ENCODE assay signal across 22 cellular contexts in the genomic region with DNA sequence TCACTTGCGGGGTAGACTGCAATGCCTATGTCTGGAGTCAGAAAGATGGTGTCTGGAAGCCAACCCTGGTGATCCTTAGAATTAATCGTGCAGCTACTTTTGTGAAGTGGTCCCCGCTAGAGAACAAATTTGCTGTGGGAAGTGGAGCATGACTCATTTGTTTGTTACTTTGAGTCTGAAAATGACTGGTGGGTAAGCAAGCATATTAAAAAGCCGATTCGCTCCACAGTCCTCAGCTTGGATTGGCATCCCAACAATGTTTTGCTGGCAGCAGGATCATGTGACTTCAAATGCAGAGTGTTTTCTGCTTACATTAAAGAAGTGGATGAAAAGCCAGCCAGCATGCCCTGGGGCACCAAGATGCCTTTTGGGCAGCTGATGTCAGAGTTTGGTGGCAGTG. TPM values are rescaled to one million over a fixed set of nuclear protein-coding genes. Genes with fewer than 3 reads are reported as not detected.
DNase-seq lines count a peak whose midpoint lies in the region; ATAC-seq and TF ChIP-seq lines count a peak whose summit lies in the region.
"Had no signal": no experiment of that assay in that cellular context is flagged by ENCODE, and none has a peak within 500 bp of the region (broad histone marks: within the 10 kb centered on the region; RNA-seq: fewer than 3 reads in every experiment).

No MANE protein-coding gene starts in this region.

- H3K9me3 ChIP-seq in thyroid gland (no peaks in the 10 kb centered on the region), testis (no peaks in the 10 kb centered on the region)
- H3K9me3 ChIP-seq: BLaER1 had no signal

- no peak overlapping the region for H2BK5ac ChIP-seq in mesendoderm (ENCODE audit: low read length)

- no peak overlapping the region for H2BK15ac ChIP-seq in mesendoderm (replicated peaks; ENCODE audit: low read depth)

- H3K27ac ChIP-seq in mesendoderm (ENCODE audit: low read depth, low read length), result no peak overlapping the region
- no peak overlapping the region for H3K27ac ChIP-seq in thyroid gland
- no peak overlapping the region for H3K27ac ChIP-seq in testis
- H3K27ac ChIP-seq: BLaER1 had no signal

- ATAC-seq in natural killer cell, result no peak

- H3K36me3 Mint-ChIP-seq in natural killer cell, result no peaks in the 10 kb centered on the region
- H3K36me3 Mint-ChIP-seq: CD4-positive, CD25-positive, alpha-beta regulatory T cell had no signal

- H3K79me1 ChIP-seq in mesendoderm (ENCODE audit: low read length), result no peaks in the 10 kb centered on the region

- no peak overlapping the region for H2BK120ac ChIP-seq in mesendoderm (ENCODE audit: low read depth, low read length)

- H3K9me3 Mint-ChIP-seq in natural killer cell, result no peaks in the 10 kb centered on the region

- H4K8ac ChIP-seq in mesendoderm (ENCODE audit: low read depth, low read length), result no peak overlapping the region

- no peaks in the 10 kb centered on the region for H3K4me1 ChIP-seq in mesendoderm (ENCODE audit: control insufficient read depth, low read depth, low read length)
- H3K4me1 ChIP-seq in thyroid gland, result no peaks in the 10 kb centered on the region
- no peaks in the 10 kb centered on the region for H3K4me1 ChIP-seq in testis

- peak; percentile 62 for DNase-seq in ELF-1 (ENCODE audit: low read depth, low spot score)
- DNase-seq in T1000 (lab: John Stamatoyannopoulos, UW), result peak; percentile 12
- peak; percentile 30 for DNase-seq in mesendoderm
- DNase-seq in thyroid gland, result peak; percentile 16 to 17
- DNase-seq in testis, result no peak
- no peak for DNase-seq in natural killer cell
- no peak for DNase-seq in activated effector memory CD4-positive, alpha-beta T cell treated with Interleukin-2 at 50 U/mL for 16 hours
- DNase-seq: CD4-positive, CD25-positive, alpha-beta regulatory T cell; H9; KBM-7; MG63; NCI-H1694; NCI-H2029 treated with DMSO at 0.1 percent for 48 hours; NCI-H446 treated with DMSO at 0.1 percent for 48 hours; NCI-H526; NCI-H82; SHP77 treated with DMSO at 0.1 percent for 48 hours had no signal

- H3K23ac ChIP-seq in mesendoderm (ENCODE audit: low read length), result no peak overlapping the region

- TF ChIP-seq CTCF in thyroid gland (IDR thresholded peaks at IDR 0.05) (no peak), testis (IDR thresholded peaks at IDR 0.05) (no peak), natural killer cell (IDR thresholded peaks at IDR 0.05) (no peak)

- H3K4ac ChIP-seq in mesendoderm (ENCODE audit: low read depth, low read length), result no peak overlapping the region

- H3K56ac ChIP-seq in mesendoderm (ENCODE audit: low read length), result no peak overlapping the region

- no peak overlapping the region for H3K4me3 ChIP-seq in mesendoderm (ENCODE audit: low read length)
- H3K4me3 ChIP-seq in thyroid gland (replicated peaks in 1 of 3), result no peak overlapping the region
- no peak overlapping the region for H3K4me3 ChIP-seq in testis
- H3K4me3 ChIP-seq: BLaER1, MG63 had no signal

- no peak overlapping the region for H3K27ac Mint-ChIP-seq in natural killer cell
- H3K27ac Mint-ChIP-seq: CD4-positive, CD25-positive, alpha-beta regulatory T cell had no signal

- H3K27me3 Mint-ChIP-seq in natural killer cell (ENCODE audit: low read depth in 2 of 2), result peaks cover 2 to 16% of the 10 kb centered on the region in 2 donors
- H3K27me3 Mint-ChIP-seq: CD4-positive, CD25-positive, alpha-beta regulatory T cell had no signal

- H3K9ac ChIP-seq in mesendoderm (ENCODE audit: low read length), result no peak overlapping the region
- H3K9ac ChIP-seq: BLaER1 had no signal

- H3K4me1 Mint-ChIP-seq in natural killer cell, result no peaks in the 10 kb centered on the region

- H3K27me3 ChIP-seq in mesendoderm (ENCODE audit: insufficient read depth, low read length, poor library complexity) (no peaks in the 10 kb centered on the region), thyroid gland (no peaks in the 10 kb centered on the region), testis (no peaks in the 10 kb centered on the region)
- H3K27me3 ChIP-seq: BLaER1, MG63 had no signal

- no peak overlapping the region for H2AK5ac ChIP-seq in mesendoderm (ENCODE audit: low read length)

- no CpG with 5 or more reads among the region's 5 CpGs for WGBS in mesendoderm (ENCODE audit: extremely low coverage, insufficient coverage, low lambda C conversion rate)
- WGBS in thyroid gland, 2 donors, result 42 to 70% methylated on average over 5 of the region's 5 CpGs
- WGBS in testis, 2 donors, result 83 to 93% methylated on average over 5 of the region's 5 CpGs

- H3K4me2 ChIP-seq in mesendoderm (ENCODE audit: low read length), result no peak overlapping the region
- H3K4me2 ChIP-seq: BLaER1 had no signal

- TF ChIP-seq POLR2A in thyroid gland (IDR thresholded peaks at IDR 0.05), result no peak
- no peak for TF ChIP-seq POLR2A in testis (IDR thresholded peaks at IDR 0.05)

- no peak overlapping the region for H4K5ac ChIP-seq in mesendoderm (ENCODE audit: low read length)

- H3K79me2 ChIP-seq in mesendoderm (ENCODE audit: control insufficient read depth, insufficient read depth, low read length), result no peaks in the 10 kb centered on the region

- intact Hi-C loops in thyroid gland (cut with DNase I), result no loop called here
- intact Hi-C loops in testis (cut with DNase I; ENCODE audit: low total_unique reads), result no loop called here
- intact Hi-C loops in natural killer cell (cut with micrococcal nuclease), result no loop called here

- H3K36me3 ChIP-seq in mesendoderm (ENCODE audit: control insufficient read depth, insufficient read depth, low read length) (no peaks in the 10 kb centered on the region), thyroid gland (no peaks in the 10 kb centered on the region), testis (ENCODE audit: low read depth, missing control alignments) (no peaks in the 10 kb centered on the region)
- H3K36me3 ChIP-seq: BLaER1, MG63 had no signal

- no peak overlapping the region for H3K4me3 Mint-ChIP-seq in natural killer cell
- H3K4me3 Mint-ChIP-seq: CD4-positive, CD25-positive, alpha-beta regulatory T cell; H9 had no signal

- no peak overlapping the region for H3K18ac ChIP-seq in mesendoderm (ENCODE audit: low read length)

RNA-seq across cellular contexts. Expression of gene ERVV-1, which starts 9.5 kb away (rescaled TPM):
- not detected for polyA plus RNA-seq in mesendoderm (2013, experiment 1 of 2)
- polyA plus RNA-seq in mesendoderm (2013, experiment 2 of 2), result not detected
- total RNA-seq in thyroid gland (not detected), testis (under 1 TPM in 1 of 2 donors, not detected in 1; 0.12 TPM), natural killer cell (not detected)
- not detected for polyA plus RNA-seq in testis (ENCODE audit: insufficient read depth, low read depth, low replicate concordance)
- total RNA-seq: CD4-positive, CD25-positive, alpha-beta regulatory T cell; Daoy; H9; HT1080; LHCN-M2 had no signal
- polyA plus RNA-seq: AG04450; CD4-positive, CD25-positive, alpha-beta regulatory T cell had no signal

RNA-seq across cellular contexts. Expression of gene ERVV-2, which starts 40.3 kb away (rescaled TPM):
- 0.01 TPM for polyA plus RNA-seq in mesendoderm (2013, experiment 1 of 2)
- polyA plus RNA-seq in mesendoderm (2013, experiment 2 of 2), result not detected
- total RNA-seq in thyroid gland, result under 1 TPM in 1 of 4 donors, not detected in 3; 0.40 TPM
- total RNA-seq in testis, result not detected
- polyA plus RNA-seq in testis (ENCODE audit: insufficient read depth, low read depth, low replicate concordance), result 0.12 TPM
- not detected for total RNA-seq in natural killer cell
- total RNA-seq: CD4-positive, CD25-positive, alpha-beta regulatory T cell; Daoy; H9; HT1080; LHCN-M2 had no signal
- polyA plus RNA-seq: AG04450; CD4-positive, CD25-positive, alpha-beta regulatory T cell had no signal

RNA-seq across cellular contexts. Expression of gene ZNF816, which starts 41.6 kb away (rescaled TPM):
- 7.2 TPM for polyA plus RNA-seq in mesendoderm (2013, experiment 1 of 2)
- polyA plus RNA-seq in mesendoderm (2013, experiment 2 of 2), result 8.0 TPM
- total RNA-seq in thyroid gland (10 to 100 TPM in 2 of 4 donors, 1 to 10 TPM in 2; 6.3 to 17.5 (median 12.2) TPM), testis (10 to 100 TPM in 1 of 2 donors, 1 to 10 TPM in 1; 6.9 to 14.9 TPM), natural killer cell (10 to 100 TPM in 1 of 3 donors, 1 to 10 TPM in 2; 4.1 to 11.3 (median 7.7) TPM)
- 3.1 TPM for polyA plus RNA-seq in testis (ENCODE audit: insufficient read depth, low read depth, low replicate concordance)
- total RNA-seq: HT1080 had no signal

Comparison
In these comparisons a context has a peak if more than half of its experiments do, and no peak if none do; other contexts are left out.
1. DNase-seq: peak in ELF-1 (single experiment), T1000 (single experiment), mesendoderm (single experiment) and thyroid gland (2 of 2); none in testis (single experiment), natural killer cell (single experiment) and activated effector memory CD4-positive, alpha-beta T cell treated with Interleukin-2 at 50 U/mL for 16 hours (single experiment).